8 cellular contexts compared by ENCODE assay signal in the genomic region with DNA sequence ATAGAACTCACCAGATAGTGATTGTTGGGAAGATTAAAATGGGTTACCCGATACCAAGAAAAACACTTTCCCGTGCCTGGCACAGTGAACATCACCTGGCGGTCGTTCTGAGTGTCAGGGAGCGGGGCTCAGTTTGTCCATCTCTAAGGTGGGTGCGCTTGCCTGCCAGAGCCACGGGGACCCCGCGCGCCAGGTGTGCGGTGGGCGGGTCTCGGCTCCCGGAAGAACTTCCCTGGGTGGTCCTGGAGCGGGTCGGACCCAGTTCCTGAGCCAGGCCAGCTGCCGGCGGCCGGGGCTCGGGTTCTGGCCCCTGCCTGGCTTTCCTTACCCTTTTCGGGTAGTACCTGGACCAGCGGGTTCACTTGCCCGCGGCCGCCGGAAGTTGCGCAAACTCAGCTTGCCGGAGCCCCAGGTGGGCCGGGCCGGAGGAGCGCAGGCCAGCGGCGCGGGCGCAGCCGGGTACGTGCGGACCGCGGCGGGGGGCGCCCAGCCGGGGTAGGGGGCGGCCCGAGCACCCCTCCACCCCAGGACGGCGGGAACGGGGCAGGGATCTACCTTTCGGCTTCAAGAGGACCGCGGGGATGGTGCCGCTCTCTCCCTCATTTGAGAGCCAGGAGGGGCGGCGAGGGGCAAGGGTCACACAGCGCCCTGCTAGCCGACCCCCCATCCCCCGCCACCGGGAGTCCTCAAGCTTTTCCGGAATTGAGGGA. TPM values are rescaled to one million over a fixed set of nuclear protein-coding genes. Genes with fewer than 3 reads are reported as not detected.
DNase-seq lines count a peak whose midpoint lies in the region; ATAC-seq and TF ChIP-seq lines count a peak whose summit lies in the region.

No MANE protein-coding gene starts in this region.

- H4K20me1 ChIP-seq in H9 (ENCODE audit: control insufficient read depth, insufficient read depth, insufficient read length): no peaks in the 10 kb centered on the region

- no peaks in the 10 kb centered on the region for H3K79me2 ChIP-seq in H9 (ENCODE audit: insufficient read depth, low read length)

- ATAC-seq in left ventricle myocardium superior (no peak), gastrocnemius medialis (no peak), sciatic nerve (no peak)

- peaks cover 0 to 2% (median 0%) of the 10 kb centered on the region in 3 experiments; a peak in 3 of 7 replicates for H3K36me3 Mint-ChIP-seq in H9 (ENCODE audit: insufficient read depth in 1 of 3, low read depth in 3 of 3)
- peaks cover 38% of the 10 kb centered on the region for H3K36me3 Mint-ChIP-seq in activated CD4-positive, alpha-beta memory T cell treated with anti-CD3 and anti-CD28 coated beads, Interleukin-2, amount 10 ng/mL, durations not matched to agents 7 days and 5 days (ENCODE audit: low read depth)

- WGBS in H9 (ENCODE audit: extremely low coverage, insufficient read length, low lambda C conversion rate): no CpG with 5 or more reads among the region's 59 CpGs

- no peak overlapping the region for H3K9ac ChIP-seq in H9 (ENCODE audit: extremely low read depth, insufficient read length, low read length)

- H4K5ac ChIP-seq in H9 (ENCODE audit: insufficient read length, low read depth, low read length): no peak overlapping the region

- H3K9me3 Mint-ChIP-seq in H9: peaks cover 0 to 3% of the 10 kb centered on the region in 2 experiments; a peak in 2 of 5 replicates
- H3K9me3 Mint-ChIP-seq in activated CD4-positive, alpha-beta memory T cell treated with anti-CD3 and anti-CD28 coated beads, Interleukin-2, amount 10 ng/mL, durations not matched to agents 7 days and 5 days: no peaks in the 10 kb centered on the region

- TF ChIP-seq POLR2A in gastrocnemius medialis (IDR thresholded peaks at IDR 0.05): no peak

- DNase-seq in H9: no peak
- no peak for DNase-seq in activated CD4-positive, alpha-beta memory T cell treated with anti-CD3 and anti-CD28 coated beads, Interleukin-2, amount 10 ng/mL, durations not matched to agents 7 days and 5 days
- DNase-seq in left ventricle myocardium superior: peak; percentile 47
- DNase-seq in gastrocnemius medialis: no peak
- no peak for DNase-seq in NCI-H1092 treated with DMSO at 0.1 percent for 48 hours (lab: John Stamatoyannopoulos, UW)
- no peak for DNase-seq in OCI-M2 (lab: John Stamatoyannopoulos, UW; ENCODE audit: unreplicated experiment)
- DNase-seq in sciatic nerve (ENCODE audit: low spot score): no peak
- DNase-seq in NOMO-1 (lab: John Stamatoyannopoulos, UW; ENCODE audit: unreplicated experiment in 2 of 2): no peak

- no peak overlapping the region for H3K27ac ChIP-seq in H9 (ENCODE audit: insufficient read length, low read depth, low read length)
- no peak overlapping the region for H3K27ac ChIP-seq in gastrocnemius medialis

- peak overlapping the region; percentile 67; the same call in 1 of the 2 replicates for H3K14ac ChIP-seq in H9 (ENCODE audit: insufficient read depth, low read length)

- no peak overlapping the region for H4K91ac ChIP-seq in H9 (ENCODE audit: insufficient read length, low read depth, low read length)

- H2BK5ac ChIP-seq in H9 (ENCODE audit: insufficient read length, low read length): no peak overlapping the region

- TF ChIP-seq CTCF in H9 (conservative IDR thresholded peaks at IDR 0.05) (no peak), gastrocnemius medialis (IDR thresholded peaks at IDR 0.05 in 4 of 5, conservative IDR thresholded peaks at IDR 0.05 in 1 of 5) (no peak)

- no peak overlapping the region for H2BK12ac ChIP-seq in H9 (ENCODE audit: insufficient read length, low read depth, low read length)

- CTCF ChIA-PET in activated CD4-positive, alpha-beta memory T cell treated with anti-CD3 and anti-CD28 coated beads, Interleukin-2, amount 10 ng/mL, durations not matched to agents 7 days and 5 days (lab: Charles Lee): interaction anchor here (0.8 kb wide), 1 partner anchor 22 kb away, joined by 4 read pairs; no protein-coding TSS in a partner anchor

- no peak overlapping the region for H2BK20ac ChIP-seq in H9 (ENCODE audit: low read depth, low read length, poor library complexity, severe bottlenecking)

- H3K4me1 ChIP-seq in H9 (ENCODE audit: insufficient read depth, low read length): no peaks in the 10 kb centered on the region; the same call in 1 of the 2 replicates
- H3K4me1 ChIP-seq in gastrocnemius medialis: peaks cover 14 to 16% of the 10 kb centered on the region in 2 donors

- H3K9me3 ChIP-seq in H9 (ENCODE audit: control insufficient read depth, low read depth, low read length) (no peaks in the 10 kb centered on the region), gastrocnemius medialis (no peaks in the 10 kb centered on the region)

- no peaks in the 10 kb centered on the region for H3K79me1 ChIP-seq in H9 (ENCODE audit: insufficient read depth, low read depth, low read length, poor library complexity, severe bottlenecking)

- POLR2A ChIA-PET in activated CD4-positive, alpha-beta memory T cell treated with anti-CD3 and anti-CD28 coated beads, Interleukin-2, amount 10 ng/mL, durations not matched to agents 7 days and 5 days (lab: Charles Lee): no interaction called here

- H3K18ac ChIP-seq in H9 (ENCODE audit: insufficient read length, low read depth, low read length): no peak overlapping the region

- H2AK5ac ChIP-seq in H9 (ENCODE audit: insufficient read length, low read length): no peak overlapping the region

- H3K56ac ChIP-seq in H9 (ENCODE audit: insufficient read length, low read depth, low read length): no peak overlapping the region

- no peak overlapping the region for H2BK15ac ChIP-seq in H9 (ENCODE audit: low read depth, low read length)

- intact Hi-C loops in left ventricle myocardium superior (cut with micrococcal nuclease): no loop called here
- intact Hi-C loops in gastrocnemius medialis (cut with DNase I; ENCODE audit: low total_unique reads): loop anchor here (5.0 kb wide), 2 partner anchors 276 to 299 kb away; partner anchors contain the start of genes CSNK2A1 and PSMF1
- intact Hi-C loops in sciatic nerve (cut with DNase I): no loop called here

- no peak overlapping the region for H2BK120ac ChIP-seq in H9 (ENCODE audit: low read depth, low read length, poor library complexity, severe bottlenecking)

- H3K4me3 ChIP-seq in gastrocnemius medialis: peak overlapping the region; percentile 8 to 44 (median 24)

- H3K27ac Mint-ChIP-seq in H9: no peak overlapping the region
- no peak overlapping the region for H3K27ac Mint-ChIP-seq in activated CD4-positive, alpha-beta memory T cell treated with anti-CD3 and anti-CD28 coated beads, Interleukin-2, amount 10 ng/mL, durations not matched to agents 7 days and 5 days

- peak overlapping the region; percentile 76 to 86 for H3K4me3 Mint-ChIP-seq in H9
- H3K4me3 Mint-ChIP-seq in activated CD4-positive, alpha-beta memory T cell treated with anti-CD3 and anti-CD28 coated beads, Interleukin-2, amount 10 ng/mL, durations not matched to agents 7 days and 5 days: peak overlapping the region; percentile 35

- in situ Hi-C loops in gastrocnemius medialis (cut with MboI; ENCODE audit: low sequenced_read_pairs in 4 of 4): no loop called here

- H3K4ac ChIP-seq in H9 (ENCODE audit: low read depth, low read length): no peak overlapping the region

- H3K23ac ChIP-seq in H9 (ENCODE audit: insufficient read length, low read depth, low read length): no peak overlapping the region

- peak overlapping the region; percentile 94 for H3K4me2 ChIP-seq in H9 (ENCODE audit: insufficient read depth, insufficient read length, low read length)

- H3K4me1 Mint-ChIP-seq in H9: peaks cover 19 to 22% of the 10 kb centered on the region in 2 experiments
- H3K4me1 Mint-ChIP-seq in activated CD4-positive, alpha-beta memory T cell treated with anti-CD3 and anti-CD28 coated beads, Interleukin-2, amount 10 ng/mL, durations not matched to agents 7 days and 5 days: peaks cover 57% of the 10 kb centered on the region

- H4K8ac ChIP-seq in H9 (replicated peaks; ENCODE audit: insufficient read length, low read depth, low read length): no peak overlapping the region

- H3K36me3 ChIP-seq in gastrocnemius medialis: no peaks in the 10 kb centered on the region

- peaks cover 44% of the 10 kb centered on the region for H3K27me3 Mint-ChIP-seq in H9 (ENCODE audit: low read depth)
- no peaks in the 10 kb centered on the region for H3K27me3 Mint-ChIP-seq in activated CD4-positive, alpha-beta memory T cell treated with anti-CD3 and anti-CD28 coated beads, Interleukin-2, amount 10 ng/mL, durations not matched to agents 7 days and 5 days

- no peak overlapping the region for H2AFZ ChIP-seq in H9 (ENCODE audit: low read length)

- peaks cover 28% of the 10 kb centered on the region for H3K23me2 ChIP-seq in H9 (ENCODE audit: insufficient read length, low read depth, low read length, poor library complexity, severe bottlenecking)

- H3K27me3 ChIP-seq in H9 (ENCODE audit: insufficient read depth, low read length) (no peaks in the 10 kb centered on the region; the same call in 1 of the 2 replicates), gastrocnemius medialis (peaks cover 0 to 2% (median 0%) of the 10 kb centered on the region in 3 donors)

- H3T11ph ChIP-seq in H9 (ENCODE audit: low read length): no peak overlapping the region

RNA-seq across cellular contexts. Expression of gene FAM110A, which starts 7.5 kb away (rescaled TPM):
- 10.3 and 11.5 TPM in 2 replicates for total RNA-seq in H9 (2021)
- total RNA-seq in activated CD4-positive, alpha-beta memory T cell treated with anti-CD3 and anti-CD28 coated beads, Interleukin-2, amount 10 ng/mL, durations not matched to agents 7 days and 5 days: 10 to 100 TPM; 34.7 to 35.9 TPM
- total RNA-seq in left ventricle myocardium superior: 3.1 TPM
- 1 to 10 TPM in 3 of 4 donors, under 1 TPM in 1; 0.25 to 6.2 (median 1.9) TPM for total RNA-seq in gastrocnemius medialis
- total RNA-seq in sciatic nerve: 4.2 TPM
